In the genomic region with DNA sequence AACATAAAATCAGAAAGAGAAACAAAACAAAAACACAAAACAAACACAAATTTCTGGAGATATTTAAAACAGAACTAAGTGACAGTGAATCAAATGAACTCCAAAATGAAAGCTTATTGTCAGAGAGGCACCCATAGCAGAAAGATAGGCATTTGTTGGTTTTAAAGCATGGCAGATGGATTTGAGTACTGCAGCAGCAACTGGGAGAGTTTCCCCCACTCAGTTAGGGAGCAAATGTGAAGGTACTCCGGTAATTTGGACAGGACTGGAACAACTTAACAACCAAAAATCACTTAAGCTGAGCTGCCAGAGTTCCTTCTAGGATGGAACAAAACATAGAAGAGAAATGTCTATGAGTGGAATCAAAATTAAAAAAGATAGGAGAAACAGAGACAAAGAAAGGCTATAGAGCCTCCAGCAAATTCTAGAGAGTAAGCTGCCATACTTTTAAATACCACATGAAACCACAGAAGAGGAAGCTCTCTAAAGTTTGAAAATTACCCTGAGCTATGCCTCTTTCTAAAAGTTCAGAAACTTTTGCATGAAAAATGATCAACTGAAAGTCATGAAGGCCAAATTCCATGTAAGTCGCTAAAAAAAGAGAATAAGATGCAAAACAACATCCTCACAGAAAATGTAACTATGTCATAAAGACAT, we compare ENCODE assay signal across 26 cellular contexts.
"Had no signal": no experiment of that assay in that cellular context is flagged by ENCODE, and none has a peak within 500 bp of the region (broad histone marks: within the 10 kb centered on the region; RNA-seq: fewer than 3 reads in every experiment).

No MANE protein-coding gene starts in this region.

- H3K27ac ChIP-seq: brain microvascular endothelial cell, esophagus muscularis mucosa, foreskin keratinocyte, heart right ventricle, parathyroid adenoma, right atrium auricular region, suprapubic skin, tibial artery, upper lobe of right lung, WERI-Rb-1 had no signal

- ATAC-seq: activated CD4-positive, CD25-positive, alpha-beta regulatory T cell treated with anti-CD3 and anti-CD28 coated beads, Interleukin-2, amount 50 U/mL, for 24 hours; foreskin keratinocyte; heart right ventricle; naive thymus-derived CD4-positive, alpha-beta T cell; upper lobe of right lung had no signal

- H3K27ac Mint-ChIP-seq: activated naive CD4-positive, alpha-beta T cell treated with anti-CD3 and anti-CD28 coated beads for 36 hours; activated naive CD8-positive, alpha-beta T cell treated with anti-CD3 and anti-CD28 coated beads, Interleukin-2, amount 10 ng/mL, durations not matched to agents 7 days and 5 days; activated T-helper 1 cell treated with anti-CD3 and anti-CD28 coated beads, Interleukin-12 subunit alpha, Interleukin-12 subunit beta, Interleukin-2, Interleukin-4 antibody, amounts not matched to agents 30 ng/mL and 10 ng/mL and 1 ng/mL, durations not matched to agents 14 hours and 24 hours and 36 hours; naive thymus-derived CD4-positive, alpha-beta T cell had no signal

- H3K4me3 ChIP-seq: esophagus muscularis mucosa, heart right ventricle, right atrium auricular region, smooth muscle cell, suprapubic skin, tibial artery, upper lobe of right lung had no signal

- H3K79me2 ChIP-seq: parathyroid adenoma had no signal

- H3K9ac ChIP-seq: parathyroid adenoma had no signal

- H3K9me3 ChIP-seq: esophagus muscularis mucosa, right atrium auricular region, suprapubic skin, tibial artery, upper lobe of right lung had no signal

- H3K27me3 ChIP-seq: brain microvascular endothelial cell, esophagus muscularis mucosa, foreskin keratinocyte, heart right ventricle, right atrium auricular region, suprapubic skin, tibial artery, upper lobe of right lung had no signal

- H3K4me1 ChIP-seq: esophagus muscularis mucosa, foreskin keratinocyte, heart right ventricle, parathyroid adenoma, right atrium auricular region, suprapubic skin, tibial artery, upper lobe of right lung had no signal

- H3K9me3 Mint-ChIP-seq: activated T-helper 1 cell treated with anti-CD3 and anti-CD28 coated beads, Interleukin-12 subunit alpha, Interleukin-12 subunit beta, Interleukin-2, Interleukin-4 antibody, amounts not matched to agents 30 ng/mL and 10 ng/mL and 1 ng/mL, durations not matched to agents 14 hours and 24 hours and 36 hours; neural crest cell had no signal

- H3K36me3 ChIP-seq: brain microvascular endothelial cell, esophagus muscularis mucosa, heart right ventricle, right atrium auricular region, suprapubic skin, tibial artery, upper lobe of right lung, WERI-Rb-1 had no signal

- H3K27me3 Mint-ChIP-seq: activated naive CD8-positive, alpha-beta T cell treated with anti-CD3 and anti-CD28 coated beads, Interleukin-2, amount 10 ng/mL, durations not matched to agents 7 days and 5 days; naive thymus-derived CD4-positive, alpha-beta T cell had no signal

- H3K4me3 Mint-ChIP-seq: activated naive CD4-positive, alpha-beta T cell treated with anti-CD3 and anti-CD28 coated beads for 36 hours; activated naive CD8-positive, alpha-beta T cell treated with anti-CD3 and anti-CD28 coated beads, Interleukin-2, amount 10 ng/mL, durations not matched to agents 7 days and 5 days; activated T-helper 1 cell treated with anti-CD3 and anti-CD28 coated beads, Interleukin-12 subunit alpha, Interleukin-12 subunit beta, Interleukin-2, Interleukin-4 antibody, amounts not matched to agents 30 ng/mL and 10 ng/mL and 1 ng/mL, durations not matched to agents 14 hours and 24 hours and 36 hours; naive thymus-derived CD4-positive, alpha-beta T cell; neural crest cell had no signal

- DNase-seq: activated CD4-positive, alpha-beta T cell treated with anti-CD3 and anti-CD28 coated beads for 48 hours; activated CD4-positive, alpha-beta T cell treated with anti-CD3 and anti-CD28 coated beads, Interleukin-2, amount 50 U/mL, for 48 hours; activated CD8-positive, alpha-beta memory T cell treated with anti-CD3 and anti-CD28 coated beads for 24 hours; activated effector memory CD4-positive, alpha-beta T cell treated with anti-CD3 and anti-CD28 coated beads, Interleukin-2, amount 50 U/mL, for 16 hours; activated naive CD4-positive, alpha-beta T cell treated with anti-CD3 and anti-CD28 coated beads for 36 hours; activated naive CD8-positive, alpha-beta T cell treated with anti-CD3 and anti-CD28 coated beads, Interleukin-2, amount 10 ng/mL, durations not matched to agents 7 days and 5 days; amniotic stem cell; brain microvascular endothelial cell; foreskin keratinocyte; heart right ventricle; midbrain; naive thymus-derived CD4-positive, alpha-beta T cell; occipital lobe; stimulated activated CD4-positive, alpha-beta T cell treated with anti-CD3 and anti-CD28 coated beads, Interleukin-1b, Interleukin-23, amount 100 ng/mL, for 48 hours; stimulated activated naive CD4-positive, alpha-beta T cell; tibial artery; upper lobe of right lung had no signal

- H3K4me2 ChIP-seq: smooth muscle cell had no signal

- H3K4me1 Mint-ChIP-seq: activated naive CD8-positive, alpha-beta T cell treated with anti-CD3 and anti-CD28 coated beads, Interleukin-2, amount 10 ng/mL, durations not matched to agents 7 days and 5 days; naive thymus-derived CD4-positive, alpha-beta T cell; neural crest cell had no signal

- H3K36me3 Mint-ChIP-seq: activated naive CD8-positive, alpha-beta T cell treated with anti-CD3 and anti-CD28 coated beads, Interleukin-2, amount 10 ng/mL, durations not matched to agents 7 days and 5 days; naive thymus-derived CD4-positive, alpha-beta T cell had no signal

- H2AFZ ChIP-seq: parathyroid adenoma had no signal
